8 cellular contexts compared by ENCODE assay signal in genomic region chr10:104336829-104337526, GRCh38. TPM values are rescaled to one million over a fixed set of nuclear protein-coding genes. Genes with fewer than 3 reads are reported as not detected.
DNase-seq lines count a peak whose midpoint lies in the region; ATAC-seq, FAIRE-seq and TF ChIP-seq lines count a peak whose summit lies in the region.

No MANE protein-coding gene starts in this region.

- peaks cover 61% of the 10 kb centered on the region for H3K4me1 Mint-ChIP-seq in activated T-cell treated with anti-CD3 and anti-CD28 coated beads, Interleukin-2, amount 50 U/mL, for 24 hours (ENCODE audit: low read depth)
- peaks cover 48% of the 10 kb centered on the region for H3K4me1 Mint-ChIP-seq in activated naive CD8-positive, alpha-beta T cell treated with anti-CD3 and anti-CD28 coated beads, Interleukin-2, amount 10 ng/mL, durations not matched to agents 7 days and 5 days

- no peak for FAIRE-seq in kidney (lab: Jason Lieb, UNC)

- peak overlapping the region; percentile 90 to 94 for H3K9ac ChIP-seq in kidney (ENCODE audit: low read length in 2 of 2)

- H3K27ac Mint-ChIP-seq in activated T-cell treated with anti-CD3 and anti-CD28 coated beads, Interleukin-2, amount 50 U/mL, for 24 hours = peak overlapping the region; percentile 99
- H3K27ac Mint-ChIP-seq in activated naive CD8-positive, alpha-beta T cell treated with anti-CD3 and anti-CD28 coated beads, Interleukin-2, amount 10 ng/mL, durations not matched to agents 7 days and 5 days = peak overlapping the region; percentile 100

- H3K36me3 ChIP-seq in kidney (ENCODE audit: control insufficient read depth in 1 of 2, insufficient read depth in 2 of 2, low read length in 2 of 2) (peaks cover 0 to 3% of the 10 kb centered on the region in 2 donors), suprapubic skin (no peaks in the 10 kb centered on the region)

- H3K27ac ChIP-seq in kidney (ENCODE audit: low read depth in 2 of 2, low read length in 2 of 2) = peak overlapping the region; percentile 98
- H3K27ac ChIP-seq in suprapubic skin = peak overlapping the region; percentile 95

- H3K27me3 ChIP-seq in suprapubic skin = no peaks in the 10 kb centered on the region

- no peaks in the 10 kb centered on the region for H3K9me3 Mint-ChIP-seq in activated T-cell treated with anti-CD3 and anti-CD28 coated beads, Interleukin-2, amount 50 U/mL, for 24 hours
- no peaks in the 10 kb centered on the region for H3K9me3 Mint-ChIP-seq in activated naive CD8-positive, alpha-beta T cell treated with anti-CD3 and anti-CD28 coated beads, Interleukin-2, amount 10 ng/mL, durations not matched to agents 7 days and 5 days

- no peak for TF ChIP-seq POLR2A in suprapubic skin (IDR thresholded peaks at IDR 0.05)

- H3K4me3 ChIP-seq in kidney (ENCODE audit: low read length in 2 of 2) = peak overlapping the region; percentile 81 to 82
- H3K4me3 ChIP-seq in suprapubic skin = peak overlapping the region; percentile 72

- H3K27me3 Mint-ChIP-seq in activated T-cell treated with anti-CD3 and anti-CD28 coated beads, Interleukin-2, amount 50 U/mL, for 24 hours = no peaks in the 10 kb centered on the region
- H3K27me3 Mint-ChIP-seq in activated naive CD8-positive, alpha-beta T cell treated with anti-CD3 and anti-CD28 coated beads, Interleukin-2, amount 10 ng/mL, durations not matched to agents 7 days and 5 days = peaks cover 6% of the 10 kb centered on the region

- WGBS in suprapubic skin = 7% methylated on average over 14 of the region's 14 CpGs

- peak; percentile 33 for ATAC-seq in HG03354 (IDR thresholded peaks at IDR 0.05; ENCODE audit: poor library complexity, severe bottlenecking, unreplicated experiment)
- no peak for ATAC-seq in activated naive CD8-positive, alpha-beta T cell treated with anti-CD3 and anti-CD28 coated beads, Interleukin-2, amount 10 ng/mL, durations not matched to agents 7 days and 5 days (ENCODE audit: low read depth)
- no peak for ATAC-seq in GM19023 (IDR thresholded peaks at IDR 0.05; ENCODE audit: unreplicated experiment)

- TF ChIP-seq CTCF in kidney (IDR thresholded peaks at IDR 0.05; ENCODE audit: borderline replicate concordance, extremely low read depth, insufficient read depth) = no peak
- no peak for TF ChIP-seq CTCF in suprapubic skin (IDR thresholded peaks at IDR 0.05)

- intact Hi-C loops in kidney (cut with DNase I) = no loop called here

- POLR2A ChIA-PET in activated naive CD8-positive, alpha-beta T cell treated with anti-CD3 and anti-CD28 coated beads, Interleukin-2, amount 10 ng/mL, durations not matched to agents 7 days and 5 days (lab: Charles Lee) = interaction anchor here (0.9 to 3.3 kb wide), 10 partner anchors 8 to 215 kb away, joined by 3 to 44 read pairs (median 10); partner anchors contain the start of genes CFAP58, GSTO1 and SFR1

- no peak for TF ChIP-seq EP300 in suprapubic skin (IDR thresholded peaks at IDR 0.05)

- H3K9me3 ChIP-seq in kidney (ENCODE audit: control insufficient read depth in 1 of 2, low read length in 2 of 2) = no peaks in the 10 kb centered on the region
- H3K9me3 ChIP-seq in suprapubic skin = no peaks in the 10 kb centered on the region

- DNase-seq in activated T-cell treated with anti-CD3 and anti-CD28 coated beads, Interleukin-2, amount 50 U/mL, for 24 hours = no peak
- DNase-seq in activated T-cell treated with anti-CD3 and anti-CD28 coated beads for 4 hours (no peak), kidney (no peak), suprapubic skin (ENCODE audit: low spot score in 2 of 2) (no peak), T-helper 9 cell (no peak)
- no peak for DNase-seq in activated naive CD8-positive, alpha-beta T cell treated with anti-CD3 and anti-CD28 coated beads, Interleukin-2, amount 10 ng/mL, durations not matched to agents 7 days and 5 days

- H3K36me3 Mint-ChIP-seq in activated T-cell treated with anti-CD3 and anti-CD28 coated beads, Interleukin-2, amount 50 U/mL, for 24 hours (ENCODE audit: low read depth) = peaks cover 42% of the 10 kb centered on the region
- H3K36me3 Mint-ChIP-seq in activated naive CD8-positive, alpha-beta T cell treated with anti-CD3 and anti-CD28 coated beads, Interleukin-2, amount 10 ng/mL, durations not matched to agents 7 days and 5 days = peaks cover 6% of the 10 kb centered on the region

- peaks cover 15 to 32% of the 10 kb centered on the region in 2 donors for H3K4me1 ChIP-seq in kidney (ENCODE audit: control insufficient read depth in 1 of 2, insufficient read depth in 1 of 2, low read depth in 1 of 2, low read length in 2 of 2)
- peaks cover 74% of the 10 kb centered on the region for H3K4me1 ChIP-seq in suprapubic skin

- peak overlapping the region; percentile 87 for H3K4me3 Mint-ChIP-seq in activated T-cell treated with anti-CD3 and anti-CD28 coated beads, Interleukin-2, amount 50 U/mL, for 24 hours
- H3K4me3 Mint-ChIP-seq in activated naive CD8-positive, alpha-beta T cell treated with anti-CD3 and anti-CD28 coated beads, Interleukin-2, amount 10 ng/mL, durations not matched to agents 7 days and 5 days = peak overlapping the region; percentile 98

RNA-seq across cellular contexts. Expression of gene ITPRIP, which starts 1.3 kb away (rescaled TPM):
- total RNA-seq in activated naive CD8-positive, alpha-beta T cell treated with anti-CD3 and anti-CD28 coated beads, Interleukin-2, amount 10 ng/mL, durations not matched to agents 7 days and 5 days = 10 to 100 TPM; 24.7 to 25.4 TPM
- total RNA-seq in kidney = 21.6 TPM
- 9.0 TPM for polyA plus RNA-seq in kidney (ENCODE audit: insufficient read depth, low read depth, low replicate concordance)
- total RNA-seq in suprapubic skin = 100 to 1,000 TPM in 3 of 4 donors, 10 to 100 TPM in 1; 98.5 to 217 (median 191) TPM

RNA-seq across cellular contexts. Expression of gene CFAP58, which starts 16.7 kb away (rescaled TPM):
- under 1 TPM; 0.28 to 0.34 TPM for total RNA-seq in activated naive CD8-positive, alpha-beta T cell treated with anti-CD3 and anti-CD28 coated beads, Interleukin-2, amount 10 ng/mL, durations not matched to agents 7 days and 5 days
- 0.35 TPM for total RNA-seq in kidney
- 0.19 TPM for polyA plus RNA-seq in kidney (ENCODE audit: insufficient read depth, low read depth, low replicate concordance)
- total RNA-seq in suprapubic skin = 1 to 10 TPM in 1 of 4 donors, under 1 TPM in 3; 0.13 to 1.0 (median 0.39) TPM
